ENCODE assay signal across 19 cellular contexts in the genomic region with DNA sequence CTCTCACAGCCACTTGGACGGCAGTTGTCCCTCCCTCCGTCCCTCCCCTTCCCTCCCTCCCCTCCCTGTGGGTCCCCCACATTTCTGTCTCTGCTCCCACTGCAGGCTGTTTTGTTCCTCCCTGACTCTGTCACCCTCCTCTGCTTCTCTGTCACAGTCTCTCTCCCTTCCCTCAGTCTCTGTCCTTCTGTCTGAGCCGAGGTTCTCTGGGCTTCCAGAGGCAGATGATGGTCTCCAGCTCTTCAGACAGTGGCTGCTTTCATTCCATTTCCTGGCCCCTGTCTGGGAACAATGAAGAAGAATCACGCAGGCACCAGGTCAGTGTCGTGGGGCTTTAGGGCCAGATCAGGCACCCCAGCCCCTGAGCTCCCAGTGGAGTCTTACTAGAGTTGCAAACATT. TPM values are rescaled to one million over a fixed set of nuclear protein-coding genes. Genes with fewer than 3 reads are reported as not detected.
"Had no signal": no experiment of that assay in that cellular context is flagged by ENCODE, and none has a peak within 500 bp of the region (broad histone marks: within the 10 kb centered on the region; RNA-seq: fewer than 3 reads in every experiment).

No MANE protein-coding gene starts in this region.

- H3K9me3 Mint-ChIP-seq: activated CD4-positive, alpha-beta memory T cell treated with anti-CD3 and anti-CD28 coated beads, Interleukin-2, amount 10 ng/mL, durations not matched to agents 7 days and 5 days; activated naive CD8-positive, alpha-beta T cell treated with anti-CD3 and anti-CD28 coated beads for 36 hours; activated T-helper 17 cell treated with anti-CD3 and anti-CD28 coated beads, Interleukin-2, amount 50 U/mL, for 72 hours had no signal

- H3K27ac Mint-ChIP-seq: activated CD4-positive, alpha-beta memory T cell treated with anti-CD3 and anti-CD28 coated beads, Interleukin-2, amount 10 ng/mL, durations not matched to agents 7 days and 5 days; activated CD8-positive, alpha-beta memory T cell treated with anti-CD3 and anti-CD28 coated beads, Interleukin-2, amount 10 ng/mL, durations not matched to agents 7 days and 5 days; activated naive CD8-positive, alpha-beta T cell treated with anti-CD3 and anti-CD28 coated beads for 36 hours; activated T-helper 17 cell treated with anti-CD3 and anti-CD28 coated beads, Interleukin-2, amount 50 U/mL, for 72 hours had no signal

- H3K4me1 Mint-ChIP-seq: activated T-helper 17 cell treated with anti-CD3 and anti-CD28 coated beads, Interleukin-2, amount 50 U/mL, for 72 hours had no signal

- H3K27me3 ChIP-seq: pancreas, sigmoid colon, stomach had no signal

- H3K9me3 ChIP-seq: left lung, pancreas, sigmoid colon, stomach had no signal

- H3K27ac ChIP-seq: epithelial cell of prostate, left lung, pancreas, sigmoid colon, stomach had no signal

- H3K4me1 ChIP-seq: pancreas, sigmoid colon had no signal

- ATAC-seq: activated CD8-positive, alpha-beta memory T cell treated with anti-CD3 and anti-CD28 coated beads, Interleukin-2, amount 10 ng/mL, durations not matched to agents 7 days and 5 days; activated T-helper 17 cell treated with anti-CD3 and anti-CD28 coated beads, Interleukin-2, amount 50 U/mL, for 72 hours; left lung; naive thymus-derived CD4-positive, alpha-beta T cell had no signal

- H3K4me3 Mint-ChIP-seq: activated CD4-positive, alpha-beta memory T cell treated with anti-CD3 and anti-CD28 coated beads, Interleukin-2, amount 10 ng/mL, durations not matched to agents 7 days and 5 days; activated CD8-positive, alpha-beta memory T cell treated with anti-CD3 and anti-CD28 coated beads, Interleukin-2, amount 10 ng/mL, durations not matched to agents 7 days and 5 days; activated naive CD8-positive, alpha-beta T cell treated with anti-CD3 and anti-CD28 coated beads for 36 hours; activated T-helper 17 cell treated with anti-CD3 and anti-CD28 coated beads, Interleukin-2, amount 50 U/mL, for 72 hours had no signal

- H3K36me3 Mint-ChIP-seq: activated CD8-positive, alpha-beta memory T cell treated with anti-CD3 and anti-CD28 coated beads, Interleukin-2, amount 10 ng/mL, durations not matched to agents 7 days and 5 days; activated naive CD8-positive, alpha-beta T cell treated with anti-CD3 and anti-CD28 coated beads for 36 hours; naive thymus-derived CD4-positive, alpha-beta T cell had no signal

- H3K36me3 ChIP-seq: left lung, pancreas, sigmoid colon, stomach had no signal

- DNase-seq: activated CD4-positive, alpha-beta memory T cell treated with anti-CD3 and anti-CD28 coated beads, Interleukin-2, amount 10 ng/mL, durations not matched to agents 7 days and 5 days; activated CD4-positive, alpha-beta T cell treated with anti-CD3 and anti-CD28 coated beads for 48 hours; activated CD4-positive, CD25-positive, alpha-beta regulatory T cell; activated CD8-positive, alpha-beta memory T cell treated with anti-CD3 and anti-CD28 coated beads, Interleukin-2, amount 10 ng/mL, durations not matched to agents 7 days and 5 days; activated naive CD4-positive, alpha-beta T cell; activated naive CD8-positive, alpha-beta T cell treated with anti-CD3 and anti-CD28 coated beads for 36 hours; activated T-cell treated with anti-CD3 and anti-CD28 coated beads, Interleukin-2, amount 50 U/mL, for 1 hour; amygdala; foreskin fibroblast; kidney; mesendoderm; naive thymus-derived CD4-positive, alpha-beta T cell; pancreas; sigmoid colon; stomach; trophoblast cell had no signal

- H3K4me3 ChIP-seq: left lung, pancreas, sigmoid colon, stomach had no signal

- H3K27me3 Mint-ChIP-seq: activated CD8-positive, alpha-beta memory T cell treated with anti-CD3 and anti-CD28 coated beads, Interleukin-2, amount 10 ng/mL, durations not matched to agents 7 days and 5 days had no signal

RNA-seq across cellular contexts. Expression of gene ACE, which starts 21.9 kb away (rescaled TPM):
- total RNA-seq: activated naive CD8-positive, alpha-beta T cell treated with anti-CD3 and anti-CD28 coated beads for 36 hours had no signal
- polyA plus RNA-seq: naive thymus-derived CD4-positive, alpha-beta T cell had no signal
